Comparison of ENCODE assay signal across 8 cellular contexts in the genomic region with DNA sequence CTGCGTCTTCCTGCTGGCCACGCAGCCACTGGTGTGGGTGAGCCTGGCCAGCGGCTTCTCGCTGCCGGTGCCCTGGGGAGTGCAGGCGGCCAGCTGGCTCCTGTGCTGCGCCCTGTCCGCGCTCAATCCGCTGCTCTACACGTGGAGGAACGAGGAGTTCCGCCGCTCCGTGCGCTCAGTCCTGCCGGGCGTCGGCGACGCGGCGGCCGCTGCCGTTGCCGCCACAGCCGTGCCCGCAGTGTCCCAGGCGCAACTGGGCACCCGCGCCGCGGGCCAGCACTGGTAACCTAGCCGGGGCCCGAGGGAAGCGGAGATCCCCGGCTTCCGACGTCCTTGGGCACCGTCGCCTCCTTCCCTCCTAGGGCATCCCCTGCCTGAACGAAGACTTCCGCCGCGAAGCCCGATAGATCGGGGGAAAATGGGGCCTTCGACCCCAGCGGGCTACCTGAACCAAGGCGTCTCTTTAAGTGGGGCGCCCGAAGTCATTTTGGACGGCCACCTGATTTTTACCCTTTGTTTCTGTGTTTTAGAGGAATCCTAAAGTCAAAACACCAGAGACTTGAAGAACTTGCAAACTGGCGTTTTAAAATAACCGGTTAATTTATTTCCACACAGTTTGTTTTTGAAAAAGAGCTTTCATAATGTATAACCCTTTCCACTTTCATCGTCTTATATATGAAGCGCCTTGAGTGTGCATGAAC. TPM values are rescaled to one million over a fixed set of nuclear protein-coding genes. Genes with fewer than 3 reads are reported as not detected.
DNase-seq lines count a peak whose midpoint lies in the region; ATAC-seq and TF ChIP-seq lines count a peak whose summit lies in the region.

No MANE protein-coding gene starts in this region.

- H3K4me3 Mint-ChIP-seq in activated CD4-positive, alpha-beta T cell treated with anti-CD3 and anti-CD28 coated beads, Interleukin-2, amount 10 ng/mL, durations not matched to agents 7 days and 5 days = peak overlapping the region; percentile 54

- POLR2A ChIA-PET in activated CD4-positive, alpha-beta T cell treated with anti-CD3 and anti-CD28 coated beads, Interleukin-2, amount 10 ng/mL, durations not matched to agents 7 days and 5 days (lab: Charles Lee) = no interaction called here

- no peak for TF ChIP-seq CTCF in WI38 (IDR thresholded peaks at IDR 0.05; ENCODE audit: low read depth, low read length)
- no peak for TF ChIP-seq CTCF in foreskin keratinocyte (conservative IDR thresholded peaks at IDR 0.05)
- no peak for TF ChIP-seq CTCF in prostate gland (IDR thresholded peaks at IDR 0.05)

- no peaks in the 10 kb centered on the region for H3K9me3 Mint-ChIP-seq in activated CD4-positive, alpha-beta T cell treated with anti-CD3 and anti-CD28 coated beads, Interleukin-2, amount 10 ng/mL, durations not matched to agents 7 days and 5 days

- H3K27ac ChIP-seq in foreskin keratinocyte (no peak overlapping the region), prostate gland (no peak overlapping the region)

- intact Hi-C loops in prostate gland (cut with DNase I) = no loop called here

- ATAC-seq in foreskin keratinocyte = peak; percentile 54
- no peak for ATAC-seq in HG02870 (IDR thresholded peaks at IDR 0.05; ENCODE audit: unreplicated experiment)
- no peak for ATAC-seq in HG02840 (IDR thresholded peaks at IDR 0.05; ENCODE audit: low FRiP score, unreplicated experiment)

- peaks cover 6% of the 10 kb centered on the region for H3K4me1 Mint-ChIP-seq in activated CD4-positive, alpha-beta T cell treated with anti-CD3 and anti-CD28 coated beads, Interleukin-2, amount 10 ng/mL, durations not matched to agents 7 days and 5 days

- DNase-seq in activated CD4-positive, alpha-beta T cell treated with anti-CD3 and anti-CD28 coated beads, Interleukin-2, amount 10 ng/mL, durations not matched to agents 7 days and 5 days = no peak
- no peak for DNase-seq in activated CD4-positive, alpha-beta T cell treated with anti-CD3 and anti-CD28 coated beads, Interleukin-2, amount 50 U/mL, for 4 hours
- DNase-seq in foreskin keratinocyte (peak; percentile 9 to 22), prostate gland (ENCODE audit: low spot score) (no peak), mucosa of gallbladder (ENCODE audit: low spot score) (no peak)

- no peak for TF ChIP-seq POLR2A in prostate gland (IDR thresholded peaks at IDR 0.05)

- CTCF ChIA-PET in activated CD4-positive, alpha-beta T cell treated with anti-CD3 and anti-CD28 coated beads, Interleukin-2, amount 10 ng/mL, durations not matched to agents 7 days and 5 days (lab: Charles Lee) = interaction anchor here (0.6 kb wide), 1 partner anchor 1816 kb away, joined by 4 read pairs; no protein-coding TSS in a partner anchor

- WGBS in prostate gland = 15% methylated on average over 41 of the region's 57 CpGs

- H3K36me3 Mint-ChIP-seq in activated CD4-positive, alpha-beta T cell treated with anti-CD3 and anti-CD28 coated beads, Interleukin-2, amount 10 ng/mL, durations not matched to agents 7 days and 5 days (ENCODE audit: low read depth) = no peaks in the 10 kb centered on the region

- H3K27ac Mint-ChIP-seq in activated CD4-positive, alpha-beta T cell treated with anti-CD3 and anti-CD28 coated beads, Interleukin-2, amount 10 ng/mL, durations not matched to agents 7 days and 5 days = peak overlapping the region; percentile 19

- H3K4me1 ChIP-seq in foreskin keratinocyte (no peaks in the 10 kb centered on the region), prostate gland (replicated peaks) (no peaks in the 10 kb centered on the region)

- no peaks in the 10 kb centered on the region for H3K36me3 ChIP-seq in prostate gland

- H3K27me3 Mint-ChIP-seq in activated CD4-positive, alpha-beta T cell treated with anti-CD3 and anti-CD28 coated beads, Interleukin-2, amount 10 ng/mL, durations not matched to agents 7 days and 5 days = peaks cover 68% of the 10 kb centered on the region

- H3K4me3 ChIP-seq in WI38 (ENCODE audit: low read depth, low read length) (peak overlapping the region; percentile 43), prostate gland (peak overlapping the region; percentile 16 to 28)

- H3K9me3 ChIP-seq in prostate gland = no peaks in the 10 kb centered on the region

- H3K27me3 ChIP-seq in foreskin keratinocyte = peaks cover 78% of the 10 kb centered on the region
- H3K27me3 ChIP-seq in prostate gland (replicated peaks; ENCODE audit: insufficient read depth) = no peaks in the 10 kb centered on the region

RNA-seq across cellular contexts. Expression of a gene that starts 2.0 kb away (rescaled TPM):
- not detected for total RNA-seq in activated CD4-positive, alpha-beta T cell treated with anti-CD3 and anti-CD28 coated beads, Interleukin-2, amount 10 ng/mL, durations not matched to agents 7 days and 5 days
- total RNA-seq in foreskin keratinocyte (not detected in 2 replicates), prostate gland (under 1 TPM in 1 of 2 donors, not detected in 1; 0.40 TPM), mucosa of gallbladder (0.12 TPM)
- polyA plus RNA-seq in foreskin keratinocyte = not detected in 2 replicates

Comparison
In these comparisons a context has a peak if more than half of its experiments do, and no peak if none do; other contexts are left out.
1. DNase-seq: peak in foreskin keratinocyte (2 of 2); none in activated CD4-positive, alpha-beta T cell treated with anti-CD3 and anti-CD28 coated beads, Interleukin-2, amount 10 ng/mL, durations not matched to agents 7 days and 5 days (single experiment), activated CD4-positive, alpha-beta T cell treated with anti-CD3 and anti-CD28 coated beads, Interleukin-2, amount 50 U/mL, for 4 hours (0 of 2), prostate gland (single experiment) and mucosa of gallbladder (single experiment).